8 cellular contexts compared by ENCODE assay signal in the genomic region with DNA sequence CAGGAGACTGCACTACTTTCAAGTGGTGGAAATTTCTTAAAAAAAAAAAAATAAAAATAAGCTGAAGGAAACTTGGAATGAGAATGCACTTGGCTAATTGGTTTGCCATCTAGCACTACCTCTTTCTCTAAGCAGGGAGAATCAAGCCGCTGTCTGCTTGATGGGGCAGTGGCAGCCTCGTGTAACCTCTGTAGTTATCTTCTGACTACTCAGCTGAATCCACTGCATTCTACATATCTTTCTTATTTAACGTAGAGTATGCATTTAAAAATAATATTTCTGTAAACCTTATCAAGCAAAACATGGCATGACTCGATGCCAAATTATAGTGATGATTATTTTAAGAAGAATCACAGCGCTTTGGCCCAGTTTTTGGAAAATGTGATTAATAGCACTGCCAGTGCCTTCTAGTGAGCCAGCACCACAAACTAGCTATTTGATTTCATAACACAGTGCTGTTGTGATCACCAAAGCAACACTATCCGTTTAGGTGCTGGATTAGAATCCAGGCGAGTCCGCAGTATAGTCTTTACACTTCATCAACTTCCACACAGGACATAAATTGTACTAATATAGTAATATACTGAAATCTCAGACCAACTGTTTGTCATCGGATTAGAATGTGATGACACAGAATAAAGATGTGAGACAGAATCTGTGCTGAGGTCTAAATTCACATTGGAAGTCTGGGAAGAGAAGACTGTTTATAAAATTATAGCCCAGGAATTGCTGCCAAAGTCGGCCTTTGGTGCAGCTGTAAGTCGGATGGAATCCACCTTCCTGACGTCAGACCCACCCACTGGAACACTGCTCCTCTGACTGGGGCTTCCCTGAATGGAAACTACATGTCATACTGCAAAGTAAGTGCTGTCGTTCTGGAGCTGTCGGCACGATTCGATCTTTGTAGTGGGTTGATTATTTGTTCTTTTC.
DNase-seq lines count a peak whose midpoint lies in the region; ATAC-seq and TF ChIP-seq lines count a peak whose summit lies in the region.

No MANE protein-coding gene starts in this region.

- H3K4me3 ChIP-seq in HFF-Myc (replicated peaks; ENCODE audit: low read depth, low read length): 0 out of 2 replicates have a peak overlapping the region, but pooled peaks have one; percentile 10
- no peak overlapping the region for H3K4me3 ChIP-seq in astrocyte of the spinal cord (ENCODE audit: low read depth, low read length)

- TF ChIP-seq CTCF in HFF-Myc (IDR thresholded peaks at IDR 0.05; ENCODE audit: low read depth, low read length, missing control alignments) (no peak), astrocyte of the spinal cord (IDR thresholded peaks at IDR 0.05; ENCODE audit: low read depth, low read length) (no peak)

- DNase-seq in HFF-Myc (ENCODE audit: extremely low read depth, low read depth): peak; percentile 85
- DNase-seq in astrocyte of the spinal cord (ENCODE audit: low read depth, low spot score): peak; percentile 98
- peak; percentile 7 for DNase-seq in iPS-NIHi11 (ENCODE audit: low spot score)
- DNase-seq in smooth muscle cell of the brain vasculature (ENCODE audit: low read depth, low spot score): peak; percentile 51
- no peak for DNase-seq in COLO829 (ENCODE audit: low spot score)
- DNase-seq in NCI-H69 (lab: John Stamatoyannopoulos, UW): no peak
- no peak for DNase-seq in SK-N-DZ (ENCODE audit: low spot score)

- in situ Hi-C loops in astrocyte of the spinal cord (cut with HindIII; ENCODE audit: low sequenced_read_pairs): no loop called here

- ATAC-seq in HG03095 (IDR thresholded peaks at IDR 0.05; ENCODE audit: unreplicated experiment): no peak

Comparison
In these comparisons a context has a peak if more than half of its experiments do, and no peak if none do; other contexts are left out.
1. DNase-seq: peak in HFF-Myc (single experiment), astrocyte of the spinal cord (single experiment), iPS-NIHi11 (single experiment) and smooth muscle cell of the brain vasculature (single experiment); none in COLO829 (single experiment), NCI-H69 (single experiment) and SK-N-DZ (single experiment).